In genomic region chr3:131277836-131278497, GRCh38 we compare ENCODE assay signal across 32 cellular contexts.
A peak's percentile ranks its signal among the peaks of the same experiment; 100 is the strongest.
DNase-seq lines count a peak whose midpoint lies in the region; ATAC-seq, FAIRE-seq and TF ChIP-seq lines count a peak whose summit lies in the region.
"Had no signal": no experiment of that assay in that cellular context is flagged by ENCODE, and none has a peak within 500 bp of the region (broad histone marks: within the 10 kb centered on the region; RNA-seq: fewer than 3 reads in every experiment).

No MANE protein-coding gene starts in this region.

- H3K36me3 Mint-ChIP-seq in activated CD4-positive, alpha-beta memory T cell treated with anti-CD3 and anti-CD28 coated beads, Interleukin-2, amount 10 ng/mL, durations not matched to agents 7 days and 5 days (ENCODE audit: low read depth): no peaks in the 10 kb centered on the region
- H3K36me3 Mint-ChIP-seq: activated CD4-positive, alpha-beta memory T cell treated with anti-CD3 and anti-CD28 coated beads for 36 hours; CD14-positive monocyte; naive thymus-derived CD4-positive, alpha-beta T cell; stimulated activated effector memory CD8-positive, alpha-beta T cell treated with anti-CD3 and anti-CD28 coated beads, Interleukin-12 subunit alpha, Interleukin-12 subunit beta, amount 100 ng/mL, for 72 hours had no signal

- no peaks in the 10 kb centered on the region for H3K36me3 ChIP-seq in bronchial epithelial cell (ENCODE audit: control insufficient read depth, insufficient read depth, low read length)
- no peaks in the 10 kb centered on the region for H3K36me3 ChIP-seq in vagina
- H3K36me3 ChIP-seq: pancreas, Peyer's patch, sigmoid colon had no signal

- CTCF ChIA-PET in activated CD4-positive, alpha-beta memory T cell treated with anti-CD3 and anti-CD28 coated beads, Interleukin-2, amount 10 ng/mL, durations not matched to agents 7 days and 5 days (lab: Charles Lee): no interaction called here

- H3K4me3 ChIP-seq in bronchial epithelial cell (ENCODE audit: low read depth, low read length): no peak overlapping the region
- no peak overlapping the region for H3K4me3 ChIP-seq in vagina
- H3K4me3 ChIP-seq: GM12878, pancreas, Peyer's patch, sigmoid colon had no signal

- no peak for FAIRE-seq in bronchial epithelial cell (lab: Jason Lieb, UNC)
- FAIRE-seq: GM12878, H1, kidney, pancreas had no signal

- TF ChIP-seq CTCF in bronchial epithelial cell (IDR thresholded peaks at IDR 0.05; ENCODE audit: insufficient read depth, low read length, severe bottlenecking): no peak
- no peak for TF ChIP-seq CTCF in vagina (IDR thresholded peaks at IDR 0.05)

- no peak for TF ChIP-seq POLR2A in vagina (IDR thresholded peaks at IDR 0.05)

- intact Hi-C loops in vagina (cut with DNase I): no loop called here

- H3K27ac Mint-ChIP-seq in activated CD4-positive, alpha-beta memory T cell treated with anti-CD3 and anti-CD28 coated beads, Interleukin-2, amount 10 ng/mL, durations not matched to agents 7 days and 5 days: no peak overlapping the region
- H3K27ac Mint-ChIP-seq: activated B cell treated with CpG ODN at 0.5 μM for 24 hours; activated CD4-positive, alpha-beta memory T cell treated with anti-CD3 and anti-CD28 coated beads for 36 hours; CD14-positive monocyte; endodermal cell; naive thymus-derived CD4-positive, alpha-beta T cell; stimulated activated effector memory CD8-positive, alpha-beta T cell treated with anti-CD3 and anti-CD28 coated beads, Interleukin-12 subunit alpha, Interleukin-12 subunit beta, amount 100 ng/mL, for 72 hours had no signal

- no peak overlapping the region for H3K27ac ChIP-seq in vagina
- H3K27ac ChIP-seq: pancreas, Peyer's patch, sigmoid colon had no signal

- DNase-seq in AG08395 (ENCODE audit: low spot score) (peak; percentile 6), HT1080 (ENCODE audit: low read depth) (peak; percentile 16), bronchial epithelial cell (ENCODE audit: low read depth) (peak; percentile 34), iris pigment epithelial cell (ENCODE audit: low read depth) (peak; percentile 36), LoVo (ENCODE audit: low spot score) (no peak), vagina (ENCODE audit: extremely low spot score in 2 of 2) (no peak)
- DNase-seq in activated CD4-positive, alpha-beta memory T cell treated with anti-CD3 and anti-CD28 coated beads, Interleukin-2, amount 10 ng/mL, durations not matched to agents 7 days and 5 days: no peak
- DNase-seq: ACHN; activated B cell treated with CpG ODN at 0.5 μM for 24 hours; activated CD4-positive, alpha-beta memory T cell treated with anti-CD3 and anti-CD28 coated beads for 36 hours; activated naive CD4-positive, alpha-beta T cell; activated T-cell treated with anti-CD3 and anti-CD28 coated beads, Interleukin-2, amount 50 U/mL, for 1 hour; amygdala; endodermal cell; foreskin melanocyte; hippocampal formation; Karpas-422; kidney; mesendoderm; naive thymus-derived CD4-positive, alpha-beta T cell; NCI-H1105 treated with DMSO at 0.1 percent for 48 hours; NCI-H2081 treated with DMSO at 0.1 percent for 48 hours; NCI-H510A; NK-92 treated with Interleukin-12 subunit alpha and Interleukin-12 subunit beta, amount 100 ng/mL, for 24 hours; pancreas; Peyer's patch; sigmoid colon had no signal

- H3K27me3 Mint-ChIP-seq in activated CD4-positive, alpha-beta memory T cell treated with anti-CD3 and anti-CD28 coated beads, Interleukin-2, amount 10 ng/mL, durations not matched to agents 7 days and 5 days: no peaks in the 10 kb centered on the region
- H3K27me3 Mint-ChIP-seq: activated B cell treated with CpG ODN at 0.5 μM for 24 hours; activated CD4-positive, alpha-beta memory T cell treated with anti-CD3 and anti-CD28 coated beads for 36 hours had no signal

- H3K27me3 ChIP-seq in bronchial epithelial cell (ENCODE audit: control insufficient read depth, insufficient read depth, low read length): no peaks in the 10 kb centered on the region
- H3K27me3 ChIP-seq in vagina: no peaks in the 10 kb centered on the region
- H3K27me3 ChIP-seq: pancreas, Peyer's patch, sigmoid colon had no signal

- no peaks in the 10 kb centered on the region for H3K9me3 Mint-ChIP-seq in activated CD4-positive, alpha-beta memory T cell treated with anti-CD3 and anti-CD28 coated beads, Interleukin-2, amount 10 ng/mL, durations not matched to agents 7 days and 5 days
- H3K9me3 Mint-ChIP-seq: activated B cell treated with CpG ODN at 0.5 μM for 24 hours; activated CD4-positive, alpha-beta memory T cell treated with anti-CD3 and anti-CD28 coated beads for 36 hours; CD14-positive monocyte; endodermal cell; naive thymus-derived CD4-positive, alpha-beta T cell; stimulated activated effector memory CD8-positive, alpha-beta T cell treated with anti-CD3 and anti-CD28 coated beads, Interleukin-12 subunit alpha, Interleukin-12 subunit beta, amount 100 ng/mL, for 72 hours had no signal

- no peak overlapping the region for H3K4me3 Mint-ChIP-seq in activated CD4-positive, alpha-beta memory T cell treated with anti-CD3 and anti-CD28 coated beads, Interleukin-2, amount 10 ng/mL, durations not matched to agents 7 days and 5 days
- H3K4me3 Mint-ChIP-seq: activated B cell treated with CpG ODN at 0.5 μM for 24 hours; activated CD4-positive, alpha-beta memory T cell treated with anti-CD3 and anti-CD28 coated beads for 36 hours; CD14-positive monocyte; endodermal cell; naive thymus-derived CD4-positive, alpha-beta T cell; stimulated activated effector memory CD8-positive, alpha-beta T cell treated with anti-CD3 and anti-CD28 coated beads, Interleukin-12 subunit alpha, Interleukin-12 subunit beta, amount 100 ng/mL, for 72 hours had no signal

- H3K4me1 ChIP-seq in vagina: no peaks in the 10 kb centered on the region
- H3K4me1 ChIP-seq: pancreas, Peyer's patch, sigmoid colon had no signal

- no peak for ATAC-seq in GM21619 (IDR thresholded peaks at IDR 0.05; ENCODE audit: unreplicated experiment)
- ATAC-seq: GM12878; naive thymus-derived CD4-positive, alpha-beta T cell; pancreas; stimulated activated effector memory CD8-positive, alpha-beta T cell treated with anti-CD3 and anti-CD28 coated beads, Interleukin-12 subunit alpha, Interleukin-12 subunit beta, amount 100 ng/mL, for 72 hours had no signal

- POLR2A ChIA-PET in activated CD4-positive, alpha-beta memory T cell treated with anti-CD3 and anti-CD28 coated beads, Interleukin-2, amount 10 ng/mL, durations not matched to agents 7 days and 5 days (lab: Charles Lee): no interaction called here

- no peaks in the 10 kb centered on the region for H3K9me3 ChIP-seq in vagina
- H3K9me3 ChIP-seq: pancreas, Peyer's patch, sigmoid colon had no signal

- no peaks in the 10 kb centered on the region for H3K4me1 Mint-ChIP-seq in activated CD4-positive, alpha-beta memory T cell treated with anti-CD3 and anti-CD28 coated beads, Interleukin-2, amount 10 ng/mL, durations not matched to agents 7 days and 5 days
- H3K4me1 Mint-ChIP-seq: activated B cell treated with CpG ODN at 0.5 μM for 24 hours; endodermal cell; naive thymus-derived CD4-positive, alpha-beta T cell; stimulated activated effector memory CD8-positive, alpha-beta T cell treated with anti-CD3 and anti-CD28 coated beads, Interleukin-12 subunit alpha, Interleukin-12 subunit beta, amount 100 ng/mL, for 72 hours had no signal

Comparison
In these comparisons a context has a peak if more than half of its experiments do, and no peak if none do; other contexts are left out.
1. DNase-seq: peak in AG08395 (single experiment), HT1080 (single experiment), bronchial epithelial cell (single experiment) and iris pigment epithelial cell (single experiment); none in activated CD4-positive, alpha-beta memory T cell treated with anti-CD3 and anti-CD28 coated beads, Interleukin-2, amount 10 ng/mL, durations not matched to agents 7 days and 5 days (single experiment), LoVo (single experiment) and vagina (0 of 2).